ENCODE assay signal across 35 cellular contexts in the genomic region with DNA sequence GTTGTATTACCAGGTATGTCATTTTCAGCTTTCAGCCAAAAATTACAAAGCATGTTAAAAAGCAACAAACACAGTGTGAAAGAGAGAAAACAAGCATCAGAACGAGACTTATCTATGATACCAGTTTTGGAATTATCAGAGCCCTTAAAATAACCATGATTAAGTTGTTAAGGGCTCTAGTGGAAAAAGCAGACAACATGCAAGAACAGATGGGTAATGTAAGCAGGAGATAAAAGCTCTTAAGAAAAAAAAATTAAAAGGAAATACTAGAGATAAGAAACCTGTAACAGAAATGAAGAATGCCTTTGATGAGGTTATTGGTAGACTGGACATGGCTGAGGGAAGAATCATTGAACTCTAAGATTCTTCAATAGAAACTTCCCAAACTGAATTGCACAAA.
"Had no signal": no experiment of that assay in that cellular context is flagged by ENCODE, and none has a peak within 500 bp of the region (broad histone marks: within the 10 kb centered on the region; RNA-seq: fewer than 3 reads in every experiment).

No MANE protein-coding gene starts in this region.

- H3K36me3 ChIP-seq: adrenal gland, breast epithelium, MG63, SJSA1, WERI-Rb-1 had no signal

- H3K27me3 ChIP-seq: adrenal gland, body of pancreas, breast epithelium, MG63, Peyer's patch, SJSA1 had no signal

- H3K27me3 Mint-ChIP-seq: activated CD4-positive, alpha-beta memory T cell treated with anti-CD3 and anti-CD28 coated beads, Interleukin-2, amount 10 ng/mL, durations not matched to agents 7 days and 5 days; activated CD8-positive, alpha-beta memory T cell treated with anti-CD3 and anti-CD28 coated beads, Interleukin-2, amount 10 ng/mL, durations not matched to agents 7 days and 5 days; activated T-helper 17 cell treated with anti-CD3 and anti-CD28 coated beads, Interleukin-2, amount 50 U/mL, for 72 hours had no signal

- ATAC-seq: activated CD8-positive, alpha-beta memory T cell treated with anti-CD3 and anti-CD28 coated beads, Interleukin-2, amount 10 ng/mL, durations not matched to agents 7 days and 5 days; activated naive CD4-positive, alpha-beta T cell treated with anti-CD3 and anti-CD28 coated beads, Interleukin-2, amount 50 U/mL, for 72 hours; activated T-cell treated with anti-CD3 and anti-CD28 coated beads, Interleukin-2, amount 50 U/mL, for 72 hours; activated T-helper 17 cell treated with anti-CD3 and anti-CD28 coated beads, Interleukin-2, amount 50 U/mL, for 72 hours; body of pancreas; PC-3 had no signal

- H3K27ac Mint-ChIP-seq: activated CD4-positive, alpha-beta memory T cell treated with anti-CD3 and anti-CD28 coated beads, Interleukin-2, amount 10 ng/mL, durations not matched to agents 7 days and 5 days; activated CD8-positive, alpha-beta memory T cell treated with anti-CD3 and anti-CD28 coated beads, Interleukin-2, amount 10 ng/mL, durations not matched to agents 7 days and 5 days; activated naive CD4-positive, alpha-beta T cell treated with anti-CD3 and anti-CD28 coated beads, Interleukin-2, amount 50 U/mL, for 72 hours; activated T-cell treated with anti-CD3 and anti-CD28 coated beads, Interleukin-2, amount 50 U/mL, for 72 hours; activated T-helper 17 cell treated with anti-CD3 and anti-CD28 coated beads, Interleukin-2, amount 50 U/mL, for 72 hours; T-helper 1 cell treated with Interleukin-12 subunit alpha and Interleukin-12 subunit beta and Interleukin-4 antibody, amounts not matched to agents 30 μg/mL and 1 μg/mL, for 36 hours; T-helper 2 cell treated with Interferon-gamma antibody and Interleukin-4, amounts not matched to agents 5 μg/mL and 100 μg/mL, for 36 hours had no signal

- H3K4me1 ChIP-seq: adrenal gland, body of pancreas, breast epithelium, Peyer's patch had no signal

- H3K9ac ChIP-seq: SK-N-SH had no signal

- H3K4me3 ChIP-seq: adrenal gland, body of pancreas, breast epithelium, MG63, Peyer's patch, SJSA1 had no signal

- H3K36me3 Mint-ChIP-seq: activated CD8-positive, alpha-beta memory T cell treated with anti-CD3 and anti-CD28 coated beads, Interleukin-2, amount 10 ng/mL, durations not matched to agents 7 days and 5 days had no signal

- H3K4me3 Mint-ChIP-seq: activated CD4-positive, alpha-beta memory T cell treated with anti-CD3 and anti-CD28 coated beads, Interleukin-2, amount 10 ng/mL, durations not matched to agents 7 days and 5 days; activated CD8-positive, alpha-beta memory T cell treated with anti-CD3 and anti-CD28 coated beads, Interleukin-2, amount 10 ng/mL, durations not matched to agents 7 days and 5 days; activated T-cell treated with anti-CD3 and anti-CD28 coated beads, Interleukin-2, amount 50 U/mL, for 72 hours; activated T-helper 17 cell treated with anti-CD3 and anti-CD28 coated beads, Interleukin-2, amount 50 U/mL, for 72 hours; T-helper 1 cell treated with Interleukin-12 subunit alpha and Interleukin-12 subunit beta and Interleukin-4 antibody, amounts not matched to agents 30 μg/mL and 1 μg/mL, for 36 hours; T-helper 2 cell treated with Interferon-gamma antibody and Interleukin-4, amounts not matched to agents 5 μg/mL and 100 μg/mL, for 36 hours had no signal

- H3K9me2 ChIP-seq: SK-N-SH had no signal

- H3K27ac ChIP-seq: adrenal gland, body of pancreas, breast epithelium, Peyer's patch, SJSA1, WERI-Rb-1 had no signal

- H3K4me2 ChIP-seq: SK-N-SH had no signal

- DNase-seq: activated CD4-positive, alpha-beta memory T cell treated with anti-CD3 and anti-CD28 coated beads, Interleukin-2, amount 10 ng/mL, durations not matched to agents 7 days and 5 days; activated CD4-positive, alpha-beta T cell treated with anti-CD3 and anti-CD28 coated beads for 1 hour; activated CD4-positive, alpha-beta T cell treated with anti-CD3 and anti-CD28 coated beads for 48 hours; activated CD4-positive, CD25-positive, alpha-beta regulatory T cell; activated CD8-positive, alpha-beta memory T cell treated with anti-CD3 and anti-CD28 coated beads for 24 hours; activated CD8-positive, alpha-beta memory T cell treated with anti-CD3 and anti-CD28 coated beads, Interleukin-2, amount 10 ng/mL, durations not matched to agents 7 days and 5 days; activated CD8-positive, alpha-beta memory T cell treated with anti-CD3 and anti-CD28 coated beads, Interleukin-2, amount 50 U/mL, for 48 hours; activated effector memory CD4-positive, alpha-beta T cell treated with anti-CD3 and anti-CD28 coated beads, Interleukin-2, amount 50 U/mL, for 16 hours; activated naive CD4-positive, alpha-beta T cell; activated T-cell treated with anti-CD3 and anti-CD28 coated beads, Interleukin-2, amount 50 U/mL, for 72 hours; adrenal gland; body of pancreas; caudate nucleus; Kasumi-1; KG1; MG63; NCI-H1048; NCI-H1105 treated with DMSO at 0.1 percent for 48 hours; NCI-H1436; NCI-H1694; NCI-H2029; NCI-H345; NCI-H524 treated with DMSO at 0.1 percent for 48 hours; PC-3; Peyer's patch; RPMI8226; SHP77 treated with DMSO at 0.1 percent for 48 hours; SK-N-SH; WERI-Rb-1 had no signal

- H3K9me3 Mint-ChIP-seq: activated CD4-positive, alpha-beta memory T cell treated with anti-CD3 and anti-CD28 coated beads, Interleukin-2, amount 10 ng/mL, durations not matched to agents 7 days and 5 days; activated naive CD4-positive, alpha-beta T cell treated with anti-CD3 and anti-CD28 coated beads, Interleukin-2, amount 50 U/mL, for 72 hours; activated T-cell treated with anti-CD3 and anti-CD28 coated beads, Interleukin-2, amount 50 U/mL, for 72 hours; activated T-helper 17 cell treated with anti-CD3 and anti-CD28 coated beads, Interleukin-2, amount 50 U/mL, for 72 hours; T-helper 1 cell treated with Interleukin-12 subunit alpha and Interleukin-12 subunit beta and Interleukin-4 antibody, amounts not matched to agents 30 μg/mL and 1 μg/mL, for 36 hours; T-helper 2 cell treated with Interferon-gamma antibody and Interleukin-4, amounts not matched to agents 5 μg/mL and 100 μg/mL, for 36 hours had no signal

- H3K9me3 ChIP-seq: adrenal gland, body of pancreas, breast epithelium, MG63, Peyer's patch, SJSA1, SK-N-SH had no signal

- H3K4me1 Mint-ChIP-seq: activated CD4-positive, alpha-beta memory T cell treated with anti-CD3 and anti-CD28 coated beads, Interleukin-2, amount 10 ng/mL, durations not matched to agents 7 days and 5 days; activated CD8-positive, alpha-beta memory T cell treated with anti-CD3 and anti-CD28 coated beads, Interleukin-2, amount 10 ng/mL, durations not matched to agents 7 days and 5 days; activated T-helper 17 cell treated with anti-CD3 and anti-CD28 coated beads, Interleukin-2, amount 50 U/mL, for 72 hours had no signal
